ENCODE assay signal across 15 cellular contexts in genomic region chr4:115154826-115155225, GRCh38. TPM values are rescaled to one million over a fixed set of nuclear protein-coding genes. Genes with fewer than 3 reads are reported as not detected.
DNase-seq lines count a peak whose midpoint lies in the region; FAIRE-seq and TF ChIP-seq lines count a peak whose summit lies in the region.
"Had no signal": no experiment of that assay in that cellular context is flagged by ENCODE, and none has a peak within 500 bp of the region (broad histone marks: within the 10 kb centered on the region; RNA-seq: fewer than 3 reads in every experiment).

No MANE protein-coding gene starts in this region.

- H3K27me3 ChIP-seq in SJCRH30: no peaks in the 10 kb centered on the region

- FAIRE-seq in kidney (lab: Jason Lieb, UNC): no peak

- no peak overlapping the region for H3K4me3 ChIP-seq in SJCRH30
- no peak overlapping the region for H3K4me3 ChIP-seq in kidney (ENCODE audit: low read length in 2 of 2)
- H3K4me3 ChIP-seq: lung, psoas muscle had no signal

- no peak overlapping the region for H3K9ac ChIP-seq in kidney (ENCODE audit: low read length in 2 of 2)

- DNase-seq in Ammon's horn (ENCODE audit: low spot score) (peak; percentile 43), H4 (ENCODE audit: low spot score) (peak; percentile 36), SJCRH30 (peak; percentile 34 to 76), globus pallidus (ENCODE audit: low spot score) (peak; percentile 4), amniotic stem cell (lab: John Stamatoyannopoulos, UW) (no peak), T-helper 1 cell (no peak), kidney (no peak)
- DNase-seq in activated CD4-positive, alpha-beta T cell treated with anti-CD3 and anti-CD28 coated beads, Interleukin-2, amount 50 U/mL, for 48 hours: no peak
- DNase-seq: activated CD8-positive, alpha-beta memory T cell treated with anti-CD3 and anti-CD28 coated beads, Interleukin-2, amount 10 ng/mL, durations not matched to agents 7 days and 5 days; DMS79 treated with DMSO at 0.1 percent for 48 hours; HCEC 1CT; psoas muscle; trophoblast cell had no signal

- H3K36me3 ChIP-seq in SJCRH30 (no peaks in the 10 kb centered on the region), kidney (ENCODE audit: control insufficient read depth in 1 of 2, insufficient read depth in 2 of 2, low read length in 2 of 2) (no peaks in the 10 kb centered on the region)

- peaks cover 6% of the 10 kb centered on the region; the same call in 1 of the 2 replicates for H3K4me1 ChIP-seq in SJCRH30
- H3K4me1 ChIP-seq in kidney (ENCODE audit: control insufficient read depth in 1 of 2, insufficient read depth in 1 of 2, low read depth in 1 of 2, low read length in 2 of 2): no peaks in the 10 kb centered on the region
- H3K4me1 ChIP-seq: psoas muscle had no signal

- intact Hi-C loops in kidney (cut with DNase I): no loop called here

- H3K9me3 ChIP-seq in SJCRH30 (replicated peaks) (no peaks in the 10 kb centered on the region), kidney (ENCODE audit: control insufficient read depth in 1 of 2, low read length in 2 of 2) (no peaks in the 10 kb centered on the region)
- H3K9me3 ChIP-seq: psoas muscle had no signal

- no peak overlapping the region for H3K27ac ChIP-seq in SJCRH30
- H3K27ac ChIP-seq in kidney (ENCODE audit: low read depth in 2 of 2, low read length in 2 of 2): no peak overlapping the region
- H3K27ac ChIP-seq: psoas muscle had no signal

- TF ChIP-seq CTCF in kidney (IDR thresholded peaks at IDR 0.05; ENCODE audit: borderline replicate concordance, extremely low read depth, insufficient read depth): no peak

RNA-seq across cellular contexts. Expression of gene NDST4, which starts 41.4 kb away (rescaled TPM):
- 0.10 and 1.3 TPM in 2 replicates for total RNA-seq in H4 (2014; rRNA removed; shearing (Covaris generic))
- total RNA-seq in SJCRH30 (2014; rRNA removed; shearing (Covaris generic)): 15.8 and 19.1 TPM in 2 replicates
- total RNA-seq in kidney: not detected
- not detected for polyA plus RNA-seq in kidney (ENCODE audit: insufficient read depth, low read depth, low replicate concordance)
- total RNA-seq: activated CD8-positive, alpha-beta memory T cell treated with anti-CD3 and anti-CD28 coated beads, Interleukin-2, amount 10 ng/mL, durations not matched to agents 7 days and 5 days; esophagus mucosa; psoas muscle had no signal
- polyA plus RNA-seq: lung, psoas muscle had no signal

Comparison
In these comparisons a context has a peak if more than half of its experiments do, and no peak if none do; other contexts are left out.
1. DNase-seq: peak in Ammon's horn (single experiment), H4 (single experiment), SJCRH30 (2 of 2) and globus pallidus (single experiment); none in activated CD4-positive, alpha-beta T cell treated with anti-CD3 and anti-CD28 coated beads, Interleukin-2, amount 50 U/mL, for 48 hours (0 of 2), amniotic stem cell (single experiment), T-helper 1 cell (0 of 5) and kidney (single experiment).